Comparison of ENCODE assay signal across 29 cellular contexts in the genomic region with DNA sequence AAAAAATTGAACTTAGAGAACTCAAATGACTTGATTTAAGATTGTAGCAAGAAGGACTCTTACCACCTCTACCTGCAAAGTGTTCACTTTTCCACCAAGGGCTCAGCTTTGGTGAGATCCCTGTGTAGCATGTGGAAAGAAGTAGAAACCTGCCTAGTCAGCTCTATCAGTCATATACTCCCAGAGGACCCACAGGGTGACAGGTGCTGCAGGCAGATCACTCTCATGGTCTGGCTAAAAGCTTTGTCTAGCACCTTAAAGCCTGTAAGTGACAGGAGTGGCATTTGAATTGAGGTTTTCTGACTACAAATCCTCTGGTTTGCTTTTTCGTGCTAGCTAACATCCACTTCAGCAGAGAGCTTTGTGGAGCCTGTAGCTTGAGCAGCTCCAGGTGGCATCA. TPM values are rescaled to one million over a fixed set of nuclear protein-coding genes. Genes with fewer than 3 reads are reported as not detected.
DNase-seq lines count a peak whose midpoint lies in the region; ATAC-seq, FAIRE-seq and TF ChIP-seq lines count a peak whose summit lies in the region.
"Had no signal": no experiment of that assay in that cellular context is flagged by ENCODE, and none has a peak within 500 bp of the region (broad histone marks: within the 10 kb centered on the region; RNA-seq: fewer than 3 reads in every experiment).

No MANE protein-coding gene starts in this region.

- TF ChIP-seq POLR2A in GM12878 (IDR thresholded peaks at IDR 0.05; ENCODE audit: low read depth, low read length) (no peak), GM12892 (IDR thresholded peaks at IDR 0.05; ENCODE audit: low read depth, low read length) (no peak)

- H4K91ac ChIP-seq in mesenchymal stem cell (ENCODE audit: low read length) = no peak overlapping the region

- no peak for TF ChIP-seq RAD21 in GM12878 (IDR thresholded peaks at IDR 0.05; ENCODE audit: insufficient read depth, low read depth, low read length)

- WGBS in GM12878 (ENCODE audit: insufficient coverage, insufficient replicate concordance, low lambda C conversion rate, missing lambda C conversion rate) = 45% methylated on average over 1 of the region's 1 CpG
- WGBS in small intestine, 3 donors = 95 to 100% (median 96%) methylated on average over 1 of the region's 1 CpG
- 84% methylated on average over 1 of the region's 1 CpG for WGBS in mesenchymal stem cell

- no peaks in the 10 kb centered on the region for H3K79me2 ChIP-seq in GM12878 (ENCODE audit: control insufficient read depth, insufficient read depth, low read length)

- CTCF ChIA-PET in GM12878 (lab: Yijun Ruan, JAX) = interaction anchor here (0.6 to 2.3 kb wide), 10 partner anchors 9 to 159 kb away, joined by 3 to 15 read pairs (median 4); no protein-coding TSS in a partner anchor
- CTCF ChIA-PET in MCF 10A (lab: Yijun Ruan, JAX) = interaction anchor here (0.5 to 1.8 kb wide), 5 partner anchors 9 to 200 kb away, joined by 3 to 5 read pairs (median 3); no protein-coding TSS in a partner anchor

- H3K9ac ChIP-seq in GM12878 (ENCODE audit: control insufficient read depth, insufficient read depth, low read length) (no peak overlapping the region), mesenchymal stem cell (ENCODE audit: low read length) (no peak overlapping the region)
- H3K9ac ChIP-seq: KMS-11 had no signal

- no peak overlapping the region for H3K18ac ChIP-seq in mesenchymal stem cell (ENCODE audit: low read depth in 1 of 2, low read length in 2 of 2)

- no peak overlapping the region for H3K23ac ChIP-seq in mesenchymal stem cell (ENCODE audit: low read length in 2 of 2)

- no peak overlapping the region for H2BK15ac ChIP-seq in mesenchymal stem cell (ENCODE audit: low read depth, poor library complexity, severe bottlenecking)

- H3K4me1 ChIP-seq in GM12878 (ENCODE audit: control insufficient read depth, insufficient read depth, low read length) = no peaks in the 10 kb centered on the region
- H3K4me1 ChIP-seq in small intestine (ENCODE audit: control insufficient read depth in 2 of 2, insufficient read depth in 1 of 2, low read depth in 1 of 2, low read length in 1 of 2) = no peaks in the 10 kb centered on the region
- no peaks in the 10 kb centered on the region for H3K4me1 ChIP-seq in mesenchymal stem cell (ENCODE audit: control insufficient read depth, insufficient read depth, low read depth, low read length)
- H3K4me1 ChIP-seq: esophagus squamous epithelium, upper lobe of left lung had no signal

- H3K4me3 Mint-ChIP-seq in MCF 10A (ENCODE audit: unreplicated experiment) = no peak overlapping the region
- H3K4me3 Mint-ChIP-seq: activated T-helper 17 cell treated with anti-CD3 and anti-CD28 coated beads, Interleukin-2, amount 50 U/mL, for 72 hours; CD14-positive monocyte; naive B cell; stimulated activated naive B cell treated with anti-CD40 and anti-IgM and Interleukin-4, amounts not matched to agents 10 μg/mL and 1 μg/mL and 100 μg/mL, for 72 hours; T-cell had no signal

- H2AK5ac ChIP-seq in mesenchymal stem cell (ENCODE audit: low read length, severe bottlenecking) = no peak overlapping the region

- no peak overlapping the region for H2AFZ ChIP-seq in GM12878 (ENCODE audit: control insufficient read depth, low read depth, low read length)
- no peak overlapping the region for H2AFZ ChIP-seq in mesenchymal stem cell (ENCODE audit: low read depth, low read length)

- no peak overlapping the region for H3K27ac Mint-ChIP-seq in MCF 10A (ENCODE audit: low read depth, unreplicated experiment)
- H3K27ac Mint-ChIP-seq: activated T-helper 17 cell treated with anti-CD3 and anti-CD28 coated beads, Interleukin-2, amount 50 U/mL, for 72 hours; CD14-positive monocyte; naive B cell; stimulated activated naive B cell treated with anti-CD40 and anti-IgM and Interleukin-4, amounts not matched to agents 10 μg/mL and 1 μg/mL and 100 μg/mL, for 72 hours; T-cell had no signal

- no peak overlapping the region for H2BK5ac ChIP-seq in mesenchymal stem cell (ENCODE audit: low read depth, low read length, poor library complexity, severe bottlenecking)

- no peak for FAIRE-seq in GM12878 (lab: Jason Lieb, UNC)
- FAIRE-seq in small intestine (lab: Jason Lieb, UNC) = no peak
- FAIRE-seq in GM12892 (lab: Jason Lieb, UNC) = no peak
- FAIRE-seq: endometrium, GM18507, kidney had no signal

- DNase-seq in NCI-H82 (lab: John Stamatoyannopoulos, UW) (peak; percentile 58), NCI-H82 treated with DMSO at 0.1 percent for 48 hours (lab: John Stamatoyannopoulos, UW; ENCODE audit: unreplicated experiment) (no peak), NCI-H2107 (lab: John Stamatoyannopoulos, UW) (peak; percentile 76), GM12878 (ENCODE audit: low read depth, low spot score) (no peak), small intestine (no peak), GM12892 (ENCODE audit: insufficient read length) (no peak), MCF 10A (ENCODE audit: unreplicated experiment) (no peak), mesenchymal stem cell (no peak)
- DNase-seq: activated CD4-positive, alpha-beta T cell treated with anti-CD3 and anti-CD28 coated beads for 4 hours; activated naive CD4-positive, alpha-beta T cell treated with anti-CD3 and anti-CD28 coated beads, Interleukin-2, amount 50 U/mL, for 16 hours; brain microvascular endothelial cell; esophagus squamous epithelium; foreskin keratinocyte; HCEC 1CT; heart left ventricle; kidney; left ventricle myocardium superior; naive B cell; NCI-H446; occipital lobe; stimulated activated naive B cell treated with anti-CD40 and anti-IgM and Interleukin-4, amounts not matched to agents 10 μg/mL and 1 μg/mL and 100 μg/mL, for 72 hours; T-cell; WERI-Rb-1 had no signal

- no peak for TF ChIP-seq CTCF in GM12878 (IDR thresholded peaks at IDR 0.05 in 2 of 3, conservative IDR thresholded peaks at IDR 0.05 in 1 of 3; ENCODE audit: control insufficient read depth in 2 of 3, extremely low read depth in 1 of 3, insufficient read depth in 1 of 3, low read depth in 3 of 3, low read length in 3 of 3)
- no peak for TF ChIP-seq CTCF in MCF 10A (IDR thresholded peaks at IDR 0.05; ENCODE audit: unreplicated experiment)

- H3K36me3 ChIP-seq in GM12878 (ENCODE audit: control insufficient read depth in 2 of 2, insufficient read depth in 2 of 2, low read length in 1 of 2) (no peaks in the 10 kb centered on the region), small intestine (ENCODE audit: control insufficient read depth in 2 of 2, insufficient read depth in 2 of 2, low read length in 2 of 2) (no peaks in the 10 kb centered on the region), mesenchymal stem cell (ENCODE audit: control insufficient read depth in 1 of 2, insufficient read depth in 2 of 2, low read depth in 1 of 2, low read length in 2 of 2) (no peaks in the 10 kb centered on the region)
- H3K36me3 ChIP-seq: brain microvascular endothelial cell, esophagus squamous epithelium, heart left ventricle, upper lobe of left lung, WERI-Rb-1 had no signal

- H3K9me3 ChIP-seq in GM12878 (replicated peaks; ENCODE audit: control insufficient read depth, insufficient read depth, low read length) (no peaks in the 10 kb centered on the region; the same call in 2 of the 3 replicates), small intestine (ENCODE audit: control insufficient read depth, low read depth) (no peaks in the 10 kb centered on the region), mesenchymal stem cell (ENCODE audit: control insufficient read depth, low read length) (no peaks in the 10 kb centered on the region)
- H3K9me3 ChIP-seq: esophagus squamous epithelium, upper lobe of left lung had no signal

- in situ Hi-C loops in GM12878 (cut with MboI) = no loop called here

- H3K36me3 Mint-ChIP-seq in MCF 10A (ENCODE audit: insufficient read depth, unreplicated experiment) = peaks cover 16% of the 10 kb centered on the region
- H3K36me3 Mint-ChIP-seq: CD14-positive monocyte, naive B cell, T-cell had no signal

- ATAC-seq in GM12878 = no peak
- ATAC-seq: activated T-helper 17 cell treated with anti-CD3 and anti-CD28 coated beads, Interleukin-2, amount 50 U/mL, for 72 hours; foreskin keratinocyte; heart left ventricle; left ventricle myocardium superior; stimulated activated naive B cell treated with anti-CD40 and anti-IgM and Interleukin-4, amounts not matched to agents 10 μg/mL and 1 μg/mL and 100 μg/mL, for 72 hours; T-cell had no signal

- H3K14ac ChIP-seq in mesenchymal stem cell (ENCODE audit: low read length in 2 of 2) = no peak overlapping the region

- POLR2A ChIA-PET in GM12878 (lab: Charles Lee) (interaction anchor here (0.5 to 1.6 kb wide), 9 partner anchors 8 to 186 kb away, joined by 3 to 4 read pairs (median 3); no protein-coding TSS in a partner anchor), MCF 10A (lab: Yijun Ruan, JAX) (interaction anchor here (0.5 to 14.8 kb wide), 8 partner anchors 10 to 233 kb away, joined by 3 to 227 read pairs (median 4); no protein-coding TSS in a partner anchor)

- H3K27ac ChIP-seq in GM12878 (ENCODE audit: control insufficient read depth, insufficient read depth) (no peak overlapping the region), small intestine (ENCODE audit: low read depth in 1 of 2, low read length in 1 of 2) (no peak overlapping the region), mesenchymal stem cell (ENCODE audit: low read length, poor library complexity, severe bottlenecking) (no peak overlapping the region)
- H3K27ac ChIP-seq: brain microvascular endothelial cell, esophagus squamous epithelium, foreskin keratinocyte, heart left ventricle, KMS-11, upper lobe of left lung, WERI-Rb-1 had no signal

- H3K4me3 ChIP-seq in GM12878 = no peak overlapping the region
- no peak overlapping the region for H3K4me3 ChIP-seq in small intestine (ENCODE audit: low read depth in 1 of 2, low read length in 2 of 2)
- H3K4me3 ChIP-seq in mesenchymal stem cell (ENCODE audit: insufficient read depth in 1 of 2, low read depth in 1 of 2, low read length in 2 of 2) = no peak overlapping the region
- H3K4me3 ChIP-seq: esophagus squamous epithelium, heart left ventricle, upper lobe of left lung had no signal

- H3K4me2 ChIP-seq in GM12878 (ENCODE audit: control insufficient read depth, insufficient read depth) (no peak overlapping the region), mesenchymal stem cell (ENCODE audit: low read length, poor library complexity, severe bottlenecking) (no peak overlapping the region)
- H3K4me2 ChIP-seq: KMS-11 had no signal

- no peak overlapping the region for H4K8ac ChIP-seq in mesenchymal stem cell (ENCODE audit: low read length)

- no peak overlapping the region for H2BK120ac ChIP-seq in mesenchymal stem cell (ENCODE audit: low read depth, low read length)

- H3K27me3 ChIP-seq in GM12878 (replicated peaks in 1 of 2; ENCODE audit: control insufficient read depth in 2 of 2, insufficient read depth in 2 of 2, low read length in 1 of 2) (no peaks in the 10 kb centered on the region), small intestine (ENCODE audit: control insufficient read depth in 2 of 2, insufficient read depth in 2 of 2, low read length in 2 of 2) (no peaks in the 10 kb centered on the region), mesenchymal stem cell (ENCODE audit: control insufficient read depth in 1 of 2, insufficient read depth in 1 of 2, low read length in 2 of 2) (no peaks in the 10 kb centered on the region)
- H3K27me3 ChIP-seq: brain microvascular endothelial cell, esophagus squamous epithelium, foreskin keratinocyte, heart left ventricle, upper lobe of left lung had no signal

- peaks cover 7% of the 10 kb centered on the region for H3K9me3 Mint-ChIP-seq in MCF 10A (ENCODE audit: unreplicated experiment)
- H3K9me3 Mint-ChIP-seq: T-cell had no signal

- intact Hi-C loops in GM12878 (cut with micrococcal nuclease; ENCODE audit: unreplicated experiment) = no loop called here
- intact Hi-C loops in MCF 10A (cut with micrococcal nuclease) = no loop called here

- RAD21 ChIA-PET in GM12878 (lab: Charles Lee; ENCODE audit: unreplicated experiment) = interaction anchor here (0.7 to 2.8 kb wide), 11 partner anchors 9 to 128 kb away, joined by 3 to 14 read pairs (median 4); no protein-coding TSS in a partner anchor

- no peak for TF ChIP-seq EP300 in GM12878 (IDR thresholded peaks at IDR 0.05; ENCODE audit: borderline replicate concordance in 1 of 2, control insufficient read depth in 1 of 2, low read depth in 2 of 2, low read length in 2 of 2)

- no peak overlapping the region for H3K4ac ChIP-seq in mesenchymal stem cell (ENCODE audit: low read depth in 1 of 2, low read length in 2 of 2)

- H3K79me1 ChIP-seq in mesenchymal stem cell (replicated peaks; ENCODE audit: low read length, poor library complexity, severe bottlenecking) = no peaks in the 10 kb centered on the region

- SMC1A ChIA-PET in GM12878 (lab: Charles Lee; ENCODE audit: uncharacterized antibody, unreplicated experiment) = interaction anchor here (0.6 to 4.2 kb wide), 18 partner anchors 9 to 209 kb away, joined by 3 to 38 read pairs (median 4); no protein-coding TSS in a partner anchor

- no peaks in the 10 kb centered on the region for H4K20me1 ChIP-seq in GM12878 (ENCODE audit: control insufficient read depth, insufficient read depth)

- no peaks in the 10 kb centered on the region for H3K27me3 Mint-ChIP-seq in MCF 10A (ENCODE audit: insufficient read depth, unreplicated experiment)
- H3K27me3 Mint-ChIP-seq: activated T-helper 17 cell treated with anti-CD3 and anti-CD28 coated beads, Interleukin-2, amount 50 U/mL, for 72 hours; naive B cell; stimulated activated naive B cell treated with anti-CD40 and anti-IgM and Interleukin-4, amounts not matched to agents 10 μg/mL and 1 μg/mL and 100 μg/mL, for 72 hours; T-cell had no signal

- no peak overlapping the region for H2BK12ac ChIP-seq in mesenchymal stem cell (ENCODE audit: low read length in 2 of 2)

- peaks cover 17% of the 10 kb centered on the region for H3K4me1 Mint-ChIP-seq in MCF 10A (ENCODE audit: insufficient read depth, unreplicated experiment)
- H3K4me1 Mint-ChIP-seq: activated T-helper 17 cell treated with anti-CD3 and anti-CD28 coated beads, Interleukin-2, amount 50 U/mL, for 72 hours had no signal

- no TSS peak for BruUV-seq in GM12878 (replicated peaks; lab: Mats Ljungman, UMichigan)
- BruUV-seq in MCF 10A (replicated peaks; lab: Mats Ljungman, UMichigan) = no TSS peak

RNA-seq across cellular contexts. Expression of gene NEMP2, which starts 18.7 kb away (rescaled TPM):
- 35.7 and 37.8 TPM in 2 replicates for total RNA-seq in GM12878 (2013; cell fraction: nucleolus; rRNA removed)
- total RNA-seq in GM12878 (2014; rRNA removed) = 7.9 and 12.6 TPM in 2 replicates
- total RNA-seq in GM12878 (2014; rRNA removed; fragmentation: Illumina TruSeq; extraction: Trizol) = 8.3 and 11.6 TPM in 2 replicates
- total RNA-seq in GM12878 (2021) = 10.4 and 12.6 TPM in 2 replicates
- polyA plus RNA-seq in GM12878 (2011; ENCODE audit: low read depth) = 3.2 TPM
- 12.9 and 19.0 TPM in 2 replicates for polyA plus RNA-seq in GM12878 (2011; rRNA removed)
- 6.1 and 6.5 TPM in 2 replicates for polyA plus RNA-seq in GM12878 (2011; cell fraction: cytosol; rRNA removed)
- polyA plus RNA-seq in GM12878 (2011; cell fraction: nucleus; rRNA removed) = 7.3 and 9.0 TPM in 2 replicates
- 4.9 and 7.1 TPM in 2 replicates for polyA plus RNA-seq in GM12878 (2012)
- polyA plus RNA-seq in GM12878 (2014; fragmentation: Illumina TruSeq; extraction: Trizol) = 7.6 and 9.7 TPM in 2 replicates
- 1 to 10 TPM; 2.3 to 3.6 TPM for polyA plus RNA-seq in GM12878 (2014; fragmentation: Nextera tagmentation; extraction: Ambion mirVana)
- 6.5 and 7.0 TPM in 2 replicates for polyA plus RNA-seq in GM12878 (2014; rRNA removed)
- 10 to 100 TPM; 12.5 to 14.0 TPM for polyA plus RNA-seq in GM12878 (2016; fragmentation: Nextera tagmentation; extraction: Ambion mirVana)
- 22.3 and 31.5 TPM in 2 replicates for polyA minus RNA-seq in GM12878 (2011; rRNA and poly(A)+ RNA removed)
- 7.4 and 10.7 TPM in 2 replicates for polyA minus RNA-seq in GM12878 (2011; cell fraction: cytosol; rRNA and poly(A)+ RNA removed)
- polyA minus RNA-seq in GM12878 (2011; cell fraction: nucleus; rRNA and poly(A)+ RNA removed) = 33.4 and 44.8 TPM in 2 replicates
- 1 to 10 TPM in 1 of 3 donors, under 1 TPM in 2; 0.45 to 1.4 (median 0.54) TPM for polyA plus RNA-seq in small intestine
- 8.1 TPM for polyA plus RNA-seq in GM12892 (2012; ENCODE audit: missing spikeins)
- 34.2 and 46.0 TPM in 2 replicates for total RNA-seq in MCF 10A (2022)
- 1.2 TPM for polyA plus RNA-seq in mesenchymal stem cell (2013, experiment 1 of 2)
- 1.1 TPM for polyA plus RNA-seq in mesenchymal stem cell (2013, experiment 2 of 2)

Comparison
In these comparisons a context has a peak if more than half of its experiments do, and no peak if none do; other contexts are left out.
1. DNase-seq: peak in NCI-H82 (single experiment) and NCI-H2107 (single experiment); none in NCI-H82 treated with DMSO at 0.1 percent for 48 hours (single experiment), GM12878 (single experiment), small intestine (single experiment), GM12892 (single experiment), MCF 10A (single experiment) and mesenchymal stem cell (single experiment).